22 cellular contexts compared by ENCODE assay signal in genomic region chr11:84866922-84867321, GRCh38.
"Had no signal": no experiment of that assay in that cellular context is flagged by ENCODE, and none has a peak within 500 bp of the region (broad histone marks: within the 10 kb centered on the region; RNA-seq: fewer than 3 reads in every experiment).

No MANE protein-coding gene starts in this region.

- H3K27me3 Mint-ChIP-seq: activated B cell treated with CpG ODN at 0.5 μM for 24 hours; activated naive CD8-positive, alpha-beta T cell; central memory CD8-positive, alpha-beta T cell; memory B cell; stimulated activated naive CD8-positive, alpha-beta T cell treated with anti-CD3 and anti-CD28 coated beads, Interleukin-15, amount 100 ng/mL, for 72 hours had no signal

- H3K27me3 ChIP-seq: tibial artery had no signal

- H3K27ac Mint-ChIP-seq: activated B cell treated with CpG ODN at 0.5 μM for 24 hours; activated naive CD8-positive, alpha-beta T cell; activated T-helper 2 cell treated with anti-CD3 and anti-CD28 coated beads, Interferon-gamma antibody, Interleukin-2, Interleukin-4, amounts not matched to agents 10 μg/mL and 5 μg/mL and 100 μg/mL, durations not matched to agents 14 hours and 24 hours and 36 hours; memory B cell; stimulated activated effector memory CD8-positive, alpha-beta T cell treated with anti-CD3 and anti-CD28 coated beads, Interleukin-12 subunit alpha, Interleukin-12 subunit beta, amount 100 ng/mL, for 72 hours; stimulated activated naive CD8-positive, alpha-beta T cell treated with anti-CD3 and anti-CD28 coated beads, Interleukin-15, amount 100 ng/mL, for 72 hours; T-helper 2 cell treated with Interferon-gamma antibody and Interleukin-4, amounts not matched to agents 5 μg/mL and 100 μg/mL, for 36 hours had no signal

- H3K4me3 Mint-ChIP-seq: activated B cell treated with CpG ODN at 0.5 μM for 24 hours; activated naive CD8-positive, alpha-beta T cell; activated T-cell treated with anti-CD3 and anti-CD28 coated beads, Interleukin-2, amount 50 U/mL, for 4 hours; central memory CD8-positive, alpha-beta T cell; memory B cell; stimulated activated effector memory CD8-positive, alpha-beta T cell treated with anti-CD3 and anti-CD28 coated beads, Interleukin-12 subunit alpha, Interleukin-12 subunit beta, amount 100 ng/mL, for 72 hours; stimulated activated naive CD8-positive, alpha-beta T cell treated with anti-CD3 and anti-CD28 coated beads, Interleukin-15, amount 100 ng/mL, for 72 hours; T-helper 2 cell treated with Interferon-gamma antibody and Interleukin-4, amounts not matched to agents 5 μg/mL and 100 μg/mL, for 36 hours had no signal

- H3K36me3 Mint-ChIP-seq: activated naive CD8-positive, alpha-beta T cell; memory B cell; stimulated activated effector memory CD8-positive, alpha-beta T cell treated with anti-CD3 and anti-CD28 coated beads, Interleukin-12 subunit alpha, Interleukin-12 subunit beta, amount 100 ng/mL, for 72 hours had no signal

- H3K9me3 Mint-ChIP-seq: activated B cell treated with CpG ODN at 0.5 μM for 24 hours, memory B cell had no signal

- ATAC-seq: activated T-cell treated with anti-CD3 and anti-CD28 coated beads, Interleukin-2, amount 50 U/mL, for 4 hours; esophagus mucosa; sciatic nerve; stimulated activated effector memory CD8-positive, alpha-beta T cell treated with anti-CD3 and anti-CD28 coated beads, Interleukin-12 subunit alpha, Interleukin-12 subunit beta, amount 100 ng/mL, for 72 hours; stimulated activated naive CD8-positive, alpha-beta T cell treated with anti-CD3 and anti-CD28 coated beads, Interleukin-15, amount 100 ng/mL, for 72 hours had no signal

- H3K4me1 Mint-ChIP-seq: activated B cell treated with CpG ODN at 0.5 μM for 24 hours; central memory CD8-positive, alpha-beta T cell; stimulated activated effector memory CD8-positive, alpha-beta T cell treated with anti-CD3 and anti-CD28 coated beads, Interleukin-12 subunit alpha, Interleukin-12 subunit beta, amount 100 ng/mL, for 72 hours; stimulated activated naive CD8-positive, alpha-beta T cell treated with anti-CD3 and anti-CD28 coated beads, Interleukin-15, amount 100 ng/mL, for 72 hours had no signal

- H3K36me3 ChIP-seq: tibial artery had no signal

- H3K9me3 ChIP-seq: tibial artery had no signal

- H3K27ac ChIP-seq: tibial artery had no signal

- DNase-seq: activated B cell treated with CpG ODN at 0.5 μM for 24 hours; activated CD4-positive, alpha-beta T cell treated with anti-CD3 and anti-CD28 coated beads for 4 hours; activated CD4-positive, alpha-beta T cell treated with anti-CD3 and anti-CD28 coated beads, Interleukin-2, amount 50 U/mL, for 48 hours; activated CD8-positive, alpha-beta memory T cell treated with anti-CD3 and anti-CD28 coated beads, Interleukin-2, amount 50 U/mL, for 48 hours; activated naive CD4-positive, alpha-beta T cell; activated T-cell treated with anti-CD3 and anti-CD28 coated beads, Interleukin-2, amount 50 U/mL, for 4 hours; effector memory CD4-positive, alpha-beta T cell; foreskin melanocyte; kidney; occipital lobe; small intestine; stimulated activated CD4-positive, alpha-beta T cell treated with anti-CD3 and anti-CD28 coated beads, Interleukin-2, amount 100 ng/mL, for 24 hours; stimulated activated naive CD8-positive, alpha-beta T cell treated with anti-CD3 and anti-CD28 coated beads, Interleukin-15, amount 100 ng/mL, for 72 hours; tibial artery had no signal

- H3K4me3 ChIP-seq: tibial artery had no signal
